In the genomic region with DNA sequence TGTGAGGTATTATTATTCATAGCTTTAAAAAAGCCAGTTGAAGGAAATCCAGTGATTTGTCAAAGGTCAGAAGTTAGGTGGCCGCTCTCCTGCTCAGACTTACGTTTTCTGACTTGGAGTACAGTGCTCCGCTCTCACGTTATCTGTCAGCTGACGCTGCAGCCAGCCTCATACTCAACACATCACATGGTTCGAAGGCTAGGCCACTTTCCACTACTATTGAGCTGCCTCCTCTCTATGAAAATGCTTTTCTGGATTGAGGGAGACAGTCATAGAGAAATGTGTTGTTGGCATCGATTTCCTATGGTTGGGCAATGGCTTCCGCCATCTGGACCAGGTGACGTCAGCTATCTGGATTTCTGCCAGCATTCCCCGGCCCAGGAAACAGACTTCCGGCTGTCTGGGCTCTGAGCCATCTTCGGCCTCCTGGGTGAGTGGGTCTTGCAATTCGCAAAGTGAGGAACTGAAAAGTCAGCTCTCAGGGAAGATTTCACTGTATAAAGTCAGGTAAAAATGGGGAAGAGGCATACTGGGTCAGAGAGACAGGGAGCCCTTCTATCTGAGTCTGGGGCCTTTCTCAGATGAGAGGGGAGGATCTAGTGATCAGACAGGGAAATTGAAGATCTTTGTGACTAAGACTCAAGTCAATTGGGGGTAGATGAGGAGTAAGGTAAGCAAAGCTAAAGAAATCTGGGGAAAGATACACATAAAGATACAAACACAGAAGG, we compare ENCODE assay signal across 1 cellular context.
A peak's percentile ranks its signal among the peaks of the same experiment; 100 is the strongest.
TF ChIP-seq lines count a peak whose summit lies in the region.

No MANE protein-coding gene starts in this region.

TF ChIP-seq in A549, 52 proteins besides CTCF, POLR2A, EP300 and RAD21 (continued from another document):
- TF ChIP-seq, protein P1, sequence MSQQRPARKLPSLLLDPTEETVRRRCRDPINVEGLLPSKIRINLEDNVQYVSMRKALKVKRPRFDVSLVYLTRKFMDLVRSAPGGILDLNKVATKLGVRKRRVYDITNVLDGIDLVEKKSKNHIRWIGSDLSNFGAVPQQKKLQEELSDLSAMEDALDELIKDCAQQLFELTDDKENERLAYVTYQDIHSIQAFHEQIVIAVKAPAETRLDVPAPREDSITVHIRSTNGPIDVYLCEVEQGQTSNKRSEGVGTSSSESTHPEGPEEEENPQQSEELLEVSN (IDR thresholded peaks at IDR 0.05; ENCODE audit: borderline replicate concordance, low read depth) = peak; percentile 31; the same call in 1 of the 2 replicates
- peak; percentile 88 to 98 for TF ChIP-seq CEBPB (IDR thresholded peaks at IDR 0.05)
- TF ChIP-seq FOXS1 (CRISPR knock-in tag; IDR thresholded peaks at IDR 0.05) = 0 out of 2 replicates have a peak, but pooled peaks have one; percentile 46
- TF ChIP-seq PHF8 (IDR thresholded peaks at IDR 0.05; ENCODE audit: borderline replicate concordance, low read depth) = no peak
- TF ChIP-seq CBX8 (IDR thresholded peaks at IDR 0.05) = no peak
- no peak for TF ChIP-seq ZC3H11A (IDR thresholded peaks at IDR 0.05)
- TF ChIP-seq, protein P2, sequence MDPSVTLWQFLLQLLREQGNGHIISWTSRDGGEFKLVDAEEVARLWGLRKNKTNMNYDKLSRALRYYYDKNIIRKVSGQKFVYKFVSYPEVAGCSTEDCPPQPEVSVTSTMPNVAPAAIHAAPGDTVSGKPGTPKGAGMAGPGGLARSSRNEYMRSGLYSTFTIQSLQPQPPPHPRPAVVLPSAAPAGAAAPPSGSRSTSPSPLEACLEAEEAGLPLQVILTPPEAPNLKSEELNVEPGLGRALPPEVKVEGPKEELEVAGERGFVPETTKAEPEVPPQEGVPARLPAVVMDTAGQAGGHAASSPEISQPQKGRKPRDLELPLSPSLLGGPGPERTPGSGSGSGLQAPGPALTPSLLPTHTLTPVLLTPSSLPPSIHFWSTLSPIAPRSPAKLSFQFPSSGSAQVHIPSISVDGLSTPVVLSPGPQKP (IDR thresholded peaks at IDR 0.05; ENCODE audit: low read depth, low read length) = no peak
- TF ChIP-seq GATA3 (IDR thresholded peaks at IDR 0.05; ENCODE audit: borderline replicate concordance) = peak; percentile 93
- no peak for TF ChIP-seq MAZ (IDR thresholded peaks at IDR 0.05; ENCODE audit: borderline replicate concordance, low read depth, low read length)
- TF ChIP-seq SREBF2 (IDR thresholded peaks at IDR 0.05) = no peak
- peak; percentile 52; the same call in 2 of the 3 replicates for TF ChIP-seq SMC3 (IDR thresholded peaks at IDR 0.05)
- TF ChIP-seq POLR2AphosphoS2 (conservative IDR thresholded peaks at IDR 0.05; ENCODE audit: low read length) = no peak
- TF ChIP-seq JUN (IDR thresholded peaks at IDR 0.05) = peak; percentile 90 to 97; a peak in 4 of 5 replicates
- TF ChIP-seq EHMT2 (IDR thresholded peaks at IDR 0.05; ENCODE audit: low read depth) = no peak
- TF ChIP-seq TFCP2L1 (CRISPR knock-in tag; IDR thresholded peaks at IDR 0.05) = no peak
- TF ChIP-seq, protein P3, sequence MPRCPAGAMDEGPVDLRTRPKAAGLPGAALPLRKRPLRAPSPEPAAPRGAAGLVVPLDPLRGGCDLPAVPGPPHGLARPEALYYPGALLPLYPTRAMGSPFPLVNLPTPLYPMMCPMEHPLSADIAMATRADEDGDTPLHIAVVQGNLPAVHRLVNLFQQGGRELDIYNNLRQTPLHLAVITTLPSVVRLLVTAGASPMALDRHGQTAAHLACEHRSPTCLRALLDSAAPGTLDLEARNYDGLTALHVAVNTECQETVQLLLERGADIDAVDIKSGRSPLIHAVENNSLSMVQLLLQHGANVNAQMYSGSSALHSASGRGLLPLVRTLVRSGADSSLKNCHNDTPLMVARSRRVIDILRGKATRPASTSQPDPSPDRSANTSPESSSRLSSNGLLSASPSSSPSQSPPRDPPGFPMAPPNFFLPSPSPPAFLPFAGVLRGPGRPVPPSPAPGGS (IDR thresholded peaks at IDR 0.05) = peak; percentile 96
- no peak for TF ChIP-seq KDM5A (IDR thresholded peaks at IDR 0.05)
- TF ChIP-seq HOXB5 (CRISPR knock-in tag; IDR thresholded peaks at IDR 0.05) = peak; percentile 64; the same call in 1 of the 2 replicates
- TF ChIP-seq, protein P4, sequence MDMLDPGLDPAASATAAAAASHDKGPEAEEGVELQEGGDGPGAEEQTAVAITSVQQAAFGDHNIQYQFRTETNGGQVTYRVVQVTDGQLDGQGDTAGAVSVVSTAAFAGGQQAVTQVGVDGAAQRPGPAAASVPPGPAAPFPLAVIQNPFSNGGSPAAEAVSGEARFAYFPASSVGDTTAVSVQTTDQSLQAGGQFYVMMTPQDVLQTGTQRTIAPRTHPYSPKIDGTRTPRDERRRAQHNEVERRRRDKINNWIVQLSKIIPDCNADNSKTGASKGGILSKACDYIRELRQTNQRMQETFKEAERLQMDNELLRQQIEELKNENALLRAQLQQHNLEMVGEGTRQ (IDR thresholded peaks at IDR 0.05) = peak; percentile 96
- TF ChIP-seq, protein P5, sequence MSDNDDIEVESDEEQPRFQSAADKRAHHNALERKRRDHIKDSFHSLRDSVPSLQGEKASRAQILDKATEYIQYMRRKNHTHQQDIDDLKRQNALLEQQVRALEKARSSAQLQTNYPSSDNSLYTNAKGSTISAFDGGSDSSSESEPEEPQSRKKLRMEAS (IDR thresholded peaks at IDR 0.05) = peak; percentile 87
- TF ChIP-seq HOXB13 (CRISPR knock-in tag; IDR thresholded peaks at IDR 0.05; ENCODE audit: low read depth) = no peak
- TF ChIP-seq, protein P6, sequence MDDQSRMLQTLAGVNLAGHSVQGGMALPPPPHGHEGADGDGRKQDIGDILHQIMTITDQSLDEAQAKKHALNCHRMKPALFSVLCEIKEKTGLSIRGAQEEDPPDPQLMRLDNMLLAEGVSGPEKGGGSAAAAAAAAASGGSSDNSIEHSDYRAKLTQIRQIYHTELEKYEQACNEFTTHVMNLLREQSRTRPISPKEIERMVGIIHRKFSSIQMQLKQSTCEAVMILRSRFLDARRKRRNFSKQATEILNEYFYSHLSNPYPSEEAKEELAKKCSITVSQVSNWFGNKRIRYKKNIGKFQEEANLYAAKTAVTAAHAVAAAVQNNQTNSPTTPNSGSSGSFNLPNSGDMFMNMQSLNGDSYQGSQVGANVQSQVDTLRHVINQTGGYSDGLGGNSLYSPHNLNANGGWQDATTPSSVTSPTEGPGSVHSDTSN (IDR thresholded peaks at IDR 0.05) = peak; percentile 83
- no peak for TF ChIP-seq NR3C1 (IDR thresholded peaks at IDR 0.05)
- no peak for TF ChIP-seq ZSCAN20 (CRISPR knock-in tag; IDR thresholded peaks at IDR 0.05)
- 0 out of 2 replicates have a peak, but pooled peaks have one; percentile 4 for TF ChIP-seq NFE2L2 (conservative IDR thresholded peaks at IDR 0.05; ENCODE audit: low read length)
- TF ChIP-seq KDM1A (IDR thresholded peaks at IDR 0.05; ENCODE audit: low read depth) = no peak
- peak; percentile 58; the same call in 1 of the 2 replicates for TF ChIP-seq MYC (IDR thresholded peaks at IDR 0.05; ENCODE audit: borderline replicate concordance, low read length)
- no peak for TF ChIP-seq CHD2 (IDR thresholded peaks at IDR 0.05; ENCODE audit: low read length, partially characterized antibody)
- TF ChIP-seq, protein P7, sequence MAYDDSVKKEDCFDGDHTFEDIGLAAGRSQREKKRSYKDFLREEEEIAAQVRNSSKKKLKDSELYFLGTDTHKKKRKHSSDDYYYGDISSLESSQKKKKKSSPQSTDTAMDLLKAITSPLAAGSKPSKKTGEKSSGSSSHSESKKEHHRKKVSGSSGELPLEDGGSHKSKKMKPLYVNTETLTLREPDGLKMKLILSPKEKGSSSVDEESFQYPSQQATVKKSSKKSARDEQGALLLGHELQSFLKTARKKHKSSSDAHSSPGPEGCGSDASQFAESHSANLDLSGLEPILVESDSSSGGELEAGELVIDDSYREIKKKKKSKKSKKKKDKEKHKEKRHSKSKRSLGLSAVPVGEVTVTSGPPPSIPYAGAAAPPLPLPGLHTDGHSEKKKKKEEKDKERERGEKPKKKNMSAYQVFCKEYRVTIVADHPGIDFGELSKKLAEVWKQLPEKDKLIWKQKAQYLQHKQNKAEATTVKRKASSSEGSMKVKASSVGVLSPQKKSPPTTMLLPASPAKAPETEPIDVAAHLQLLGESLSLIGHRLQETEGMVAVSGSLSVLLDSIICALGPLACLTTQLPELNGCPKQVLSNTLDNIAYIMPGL (CRISPR knock-in tag; IDR thresholded peaks at IDR 0.05; ENCODE audit: borderline replicate concordance) = no peak
- TF ChIP-seq ESRRA (IDR thresholded peaks at IDR 0.05; ENCODE audit: borderline replicate concordance, low read length) = no peak
- TF ChIP-seq RARB (CRISPR knock-in tag; IDR thresholded peaks at IDR 0.05) = no peak; the same call in 1 of the 2 replicates
- no peak for TF ChIP-seq HDAC2 (IDR thresholded peaks at IDR 0.05)
- TF ChIP-seq FOSL2 (IDR thresholded peaks at IDR 0.05) = peak; percentile 68
- TF ChIP-seq FOSL2 (CRISPR knock-in tag; IDR thresholded peaks at IDR 0.05) = peak; percentile 91; the same call in 1 of the 2 replicates
- no peak for TF ChIP-seq CHD4 (IDR thresholded peaks at IDR 0.05; ENCODE audit: borderline replicate concordance)
- TF ChIP-seq FOSB (CRISPR knock-in tag; IDR thresholded peaks at IDR 0.05) = no peak
- TF ChIP-seq JUNB (IDR thresholded peaks at IDR 0.05) = peak; percentile 91
- TF ChIP-seq RFX5 (IDR thresholded peaks at IDR 0.05) = no peak
- no peak for TF ChIP-seq CBX2 (IDR thresholded peaks at IDR 0.05; ENCODE audit: borderline replicate concordance, low read depth)
- peak; percentile 48 for TF ChIP-seq MAFK (IDR thresholded peaks at IDR 0.05; ENCODE audit: partially characterized antibody)
- TF ChIP-seq HOXA7 (CRISPR knock-in tag; IDR thresholded peaks at IDR 0.05) = no peak
- TF ChIP-seq ZFP36 (IDR thresholded peaks at IDR 0.05; ENCODE audit: borderline replicate concordance, partially characterized antibody) = no peak
- TF ChIP-seq RNF2 (IDR thresholded peaks at IDR 0.05; ENCODE audit: borderline replicate concordance, low read depth) = no peak
